Comparison of ENCODE assay signal across 29 cellular contexts in genomic region chr12:119262388-119262787, GRCh38.
"Had no signal": no experiment of that assay in that cellular context is flagged by ENCODE, and none has a peak within 500 bp of the region (broad histone marks: within the 10 kb centered on the region; RNA-seq: fewer than 3 reads in every experiment).

No MANE protein-coding gene starts in this region.

- DNase-seq: stimulated activated CD4-positive, alpha-beta T cell treated with anti-CD3 and anti-CD28 coated beads, Interleukin-2, amount 100 ng/mL, for 48 hours; stimulated activated CD4-positive, alpha-beta T cell treated with anti-CD3 and anti-CD28 coated beads, Interleukin-4, amount 100 ng/mL, for 1 hour; stimulated activated CD4-positive, alpha-beta T cell treated with anti-CD3 and anti-CD28 coated beads, Interleukin-4, amount 100 ng/mL, for 24 hours; stimulated activated CD4-positive, alpha-beta T cell treated with anti-CD3 and anti-CD28 coated beads, Interleukin-4, amount 100 ng/mL, for 4 hours; stimulated activated CD8-positive, alpha-beta memory T cell treated with anti-CD3 and anti-CD28 coated beads, Interleukin-4, amount 100 ng/mL, for 48 hours; stimulated activated naive B cell treated with anti-CD40 and anti-IgM and Interleukin-4, amounts not matched to agents 10 μg/mL and 1 μg/mL and 100 μg/mL, for 72 hours; stimulated activated naive CD4-positive, alpha-beta T cell; stimulated activated naive CD4-positive, alpha-beta T cell treated with Interleukin-2 at 50 U/mL for 16 hours; stimulated activated naive CD8-positive, alpha-beta T cell treated with anti-CD3 and anti-CD28 coated beads, Interleukin-15, amount 100 ng/mL, for 72 hours; stimulated activated naive CD8-positive, alpha-beta T cell treated with anti-CD3 and anti-CD28 coated beads, Interleukin-15, Interleukin-2, amounts not matched to agents 100 U/mL and 50 U/mL, for 24 hours; stomach; substantia nigra; testis; thyroid gland; tibial artery; transverse colon; trophoblast cell; upper lobe of left lung; upper lobe of right lung; uterus had no signal

- H3K4me3 Mint-ChIP-seq: stimulated activated effector memory CD8-positive, alpha-beta T cell treated with anti-CD3 and anti-CD28 coated beads, Interleukin-12 subunit alpha, Interleukin-12 subunit beta, amount 100 ng/mL, for 72 hours; stimulated activated memory B cell treated with anti-CD40 and anti-IgM and Interleukin-4, amounts not matched to agents 10 μg/mL and 1 μg/mL and 100 μg/mL, for 72 hours; stimulated activated naive B cell treated with anti-CD40 and anti-IgM and Interleukin-4, amounts not matched to agents 10 μg/mL and 1 μg/mL and 100 μg/mL, for 72 hours; stimulated activated naive CD8-positive, alpha-beta T cell treated with anti-CD3 and anti-CD28 coated beads, Interleukin-15, amount 100 ng/mL, for 72 hours; stimulated activated naive CD8-positive, alpha-beta T cell treated with anti-CD3 and anti-CD28 coated beads, Interleukin-15, Interleukin-2, amounts not matched to agents 100 ng/mL and 50 ng/mL, for 24 hours; type B pancreatic cell had no signal

- ATAC-seq: stimulated activated effector memory CD8-positive, alpha-beta T cell treated with anti-CD3 and anti-CD28 coated beads, Interleukin-12 subunit alpha, Interleukin-12 subunit beta, amount 100 ng/mL, for 72 hours; stimulated activated memory B cell treated with anti-CD40 and anti-IgM and Interleukin-4, amounts not matched to agents 10 μg/mL and 1 μg/mL and 100 μg/mL, for 72 hours; stimulated activated naive B cell treated with anti-CD40 and anti-IgM and Interleukin-4, amounts not matched to agents 10 μg/mL and 1 μg/mL and 100 μg/mL, for 72 hours; stimulated activated naive CD8-positive, alpha-beta T cell treated with anti-CD3 and anti-CD28 coated beads, Interleukin-15, amount 100 ng/mL, for 72 hours; stimulated activated naive CD8-positive, alpha-beta T cell treated with anti-CD3 and anti-CD28 coated beads, Interleukin-15, Interleukin-2, amounts not matched to agents 100 U/mL and 50 U/mL, for 24 hours; upper lobe of right lung had no signal

- H3K4me3 ChIP-seq: stomach, suprapubic skin, testis, thoracic aorta, thyroid gland, tibial artery, tibial nerve, transverse colon, upper lobe of left lung, upper lobe of right lung, uterus, vagina had no signal

- H3K27ac Mint-ChIP-seq: stimulated activated effector memory CD8-positive, alpha-beta T cell treated with anti-CD3 and anti-CD28 coated beads, Interleukin-12 subunit alpha, Interleukin-12 subunit beta, amount 100 ng/mL, for 72 hours; stimulated activated memory B cell treated with anti-CD40 and anti-IgM and Interleukin-4, amounts not matched to agents 10 μg/mL and 1 μg/mL and 100 μg/mL, for 72 hours; stimulated activated naive B cell treated with anti-CD40 and anti-IgM and Interleukin-4, amounts not matched to agents 10 μg/mL and 1 μg/mL and 100 μg/mL, for 72 hours; stimulated activated naive CD8-positive, alpha-beta T cell treated with anti-CD3 and anti-CD28 coated beads, Interleukin-15, amount 100 ng/mL, for 72 hours; stimulated activated naive CD8-positive, alpha-beta T cell treated with anti-CD3 and anti-CD28 coated beads, Interleukin-15, Interleukin-2, amounts not matched to agents 100 ng/mL and 50 ng/mL, for 24 hours; type B pancreatic cell had no signal

- H3K4me1 Mint-ChIP-seq: stimulated activated effector memory CD8-positive, alpha-beta T cell treated with anti-CD3 and anti-CD28 coated beads, Interleukin-12 subunit alpha, Interleukin-12 subunit beta, amount 100 ng/mL, for 72 hours; stimulated activated memory B cell treated with anti-CD40 and anti-IgM and Interleukin-4, amounts not matched to agents 10 μg/mL and 1 μg/mL and 100 μg/mL, for 72 hours; stimulated activated naive CD8-positive, alpha-beta T cell treated with anti-CD3 and anti-CD28 coated beads, Interleukin-15, amount 100 ng/mL, for 72 hours had no signal

- H3K4me1 ChIP-seq: stomach, suprapubic skin, testis, thyroid gland, tibial artery, tibial nerve, transverse colon, upper lobe of right lung, uterus, vagina had no signal

- H3K36me3 ChIP-seq: stomach, suprapubic skin, thoracic aorta, thyroid gland, tibial artery, tibial nerve, transverse colon, upper lobe of left lung, upper lobe of right lung, uterus, vagina had no signal

- FAIRE-seq: urothelium cell line had no signal

- H3K27me3 ChIP-seq: testis, thyroid gland, tibial nerve, transverse colon, upper lobe of left lung, upper lobe of right lung, uterus, vagina had no signal

- H3K9me3 ChIP-seq: testis, thoracic aorta, thyroid gland, transverse colon, upper lobe of right lung, uterus, vagina had no signal

- H3K27ac ChIP-seq: stomach, suprapubic skin, testis, thoracic aorta, thyroid gland, tibial artery, tibial nerve, transverse colon, upper lobe of left lung, upper lobe of right lung, uterus, vagina had no signal

- H3K36me3 Mint-ChIP-seq: stimulated activated effector memory CD8-positive, alpha-beta T cell treated with anti-CD3 and anti-CD28 coated beads, Interleukin-12 subunit alpha, Interleukin-12 subunit beta, amount 100 ng/mL, for 72 hours; stimulated activated memory B cell treated with anti-CD40 and anti-IgM and Interleukin-4, amounts not matched to agents 10 μg/mL and 1 μg/mL and 100 μg/mL, for 72 hours; stimulated activated naive B cell treated with anti-CD40 and anti-IgM and Interleukin-4, amounts not matched to agents 10 μg/mL and 1 μg/mL and 100 μg/mL, for 72 hours; type B pancreatic cell had no signal
